In the genomic region with DNA sequence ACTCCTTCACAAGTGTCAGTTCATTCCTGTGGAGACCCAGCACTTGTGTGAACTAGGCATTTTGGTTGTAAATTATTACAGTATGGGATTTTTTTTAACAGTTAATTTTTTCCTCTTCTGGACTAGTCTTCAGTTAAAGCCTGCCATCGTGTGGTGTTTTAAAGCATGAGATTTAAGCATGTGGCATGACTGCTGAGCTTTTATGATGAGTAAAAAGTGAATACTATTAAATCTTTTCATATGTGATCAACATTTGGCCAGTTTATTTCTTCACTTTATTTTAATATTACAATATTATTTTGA, we compare ENCODE assay signal across 8 cellular contexts. TPM values are rescaled to one million over a fixed set of nuclear protein-coding genes. Genes with fewer than 3 reads are reported as not detected.
DNase-seq lines count a peak whose midpoint lies in the region; ATAC-seq and TF ChIP-seq lines count a peak whose summit lies in the region.

No MANE protein-coding gene starts in this region.

- TF ChIP-seq CTCF in body of pancreas (IDR thresholded peaks at IDR 0.05) (peak in 4 of 7 experiments; percentile 18 to 31 (median 28)), omental fat pad (IDR thresholded peaks at IDR 0.05) (no peak), Caco-2 (IDR thresholded peaks at IDR 0.05; ENCODE audit: insufficient read depth in 1 of 2, low read depth in 1 of 2, low read length in 1 of 2, severe bottlenecking in 1 of 2, unreplicated experiment in 1 of 2) (no peak)

- H3K36me3 Mint-ChIP-seq in Caco-2 (ENCODE audit: insufficient read depth, unreplicated experiment) = peaks cover 34% of the 10 kb centered on the region

- H3K4me3 ChIP-seq in body of pancreas (no peak overlapping the region), Caco-2 (ENCODE audit: low read depth, low read length) (no peak overlapping the region)

- H3K9me3 Mint-ChIP-seq in Caco-2 (ENCODE audit: unreplicated experiment) = no peaks in the 10 kb centered on the region

- H3K4me1 ChIP-seq in body of pancreas (no peaks in the 10 kb centered on the region), Caco-2 (no peaks in the 10 kb centered on the region)

- H3K27me3 Mint-ChIP-seq in Caco-2 (ENCODE audit: insufficient read depth, unreplicated experiment) = no peaks in the 10 kb centered on the region

- no TSS peak for BruUV-seq in Caco-2 (replicated peaks; lab: Mats Ljungman, UMichigan)

- ATAC-seq in HG03342 (IDR thresholded peaks at IDR 0.05; ENCODE audit: unreplicated experiment) = peak; percentile 43
- no peak for ATAC-seq in body of pancreas
- ATAC-seq in omental fat pad (ENCODE audit: low FRiP score) = peak; percentile 17
- no peak for ATAC-seq in GM18519 (IDR thresholded peaks at IDR 0.05; ENCODE audit: low FRiP score, unreplicated experiment)

- H3K9me3 ChIP-seq in body of pancreas (no peaks in the 10 kb centered on the region), Caco-2 (no peaks in the 10 kb centered on the region)

- H3K4me1 Mint-ChIP-seq in Caco-2 (ENCODE audit: low read depth, unreplicated experiment) = no peaks in the 10 kb centered on the region

- no peak overlapping the region for H3K27ac ChIP-seq in body of pancreas

- DNase-seq in activated CD4-positive, CD25-positive, alpha-beta regulatory T cell treated with anti-CD3 and anti-CD28 coated beads, Interleukin-2, amount 50 U/mL, for 16 hours (ENCODE audit: low read depth, low spot score) = peak; percentile 14
- no peak for DNase-seq in activated CD4-positive, CD25-positive, alpha-beta regulatory T cell treated with anti-CD3 and anti-CD28 coated beads, Interleukin-2, amount 50 U/mL, for 72 hours
- DNase-seq in body of pancreas (peak in 1 of 4 donors; percentile 13), omental fat pad (ENCODE audit: low spot score) (no peak), Caco-2 (no peak)
- no peak for DNase-seq in stimulated activated CD4-positive, alpha-beta T cell treated with anti-CD3 and anti-CD28 coated beads, Interleukin-12 subunit alpha, Interleukin-12 subunit beta, amount 100 ng/mL, for 4 hours

- no peak overlapping the region for H3K27ac Mint-ChIP-seq in Caco-2 (ENCODE audit: unreplicated experiment)

- intact Hi-C loops in body of pancreas (cut with DNase I) = no loop called here
- intact Hi-C loops in Caco-2 (cut with micrococcal nuclease; ENCODE audit: unreplicated experiment) = no loop called here

- no peak for TF ChIP-seq POLR2A in body of pancreas (IDR thresholded peaks at IDR 0.05)

- 28 to 30% methylated on average over 1 of the region's 1 CpG for WGBS in body of pancreas, 2 donors

- H3K27me3 ChIP-seq in body of pancreas = no peaks in the 10 kb centered on the region
- H3K27me3 ChIP-seq in Caco-2 (replicated peaks; ENCODE audit: control insufficient read depth, insufficient read depth, low read length) = no peaks in the 10 kb centered on the region

- H3K4me3 Mint-ChIP-seq in Caco-2 (ENCODE audit: unreplicated experiment) = no peak overlapping the region

- POLR2A ChIA-PET in Caco-2 (lab: Charles Lee) = no interaction called here

- H3K36me3 ChIP-seq in body of pancreas (replicated peaks in 1 of 2; ENCODE audit: insufficient read depth in 1 of 2, low read depth in 2 of 2) = no peaks in the 10 kb centered on the region
- H3K36me3 ChIP-seq in Caco-2 (ENCODE audit: control insufficient read depth, insufficient read depth, low read length) = no peaks in the 10 kb centered on the region; the same call in 1 of the 2 replicates

- CTCF ChIA-PET in Caco-2 (lab: Charles Lee) = interaction anchor here (1.0 kb wide), 1 partner anchor 123 kb away, joined by 3 read pairs; no protein-coding TSS in a partner anchor

RNA-seq across cellular contexts. Expression of gene LMNB1, which starts 25.0 kb away (rescaled TPM):
- 1 to 10 TPM; 1.3 to 2.0 TPM for total RNA-seq in body of pancreas
- total RNA-seq in omental fat pad = 10 to 100 TPM in 3 of 4 donors, 1 to 10 TPM in 1; 4.4 to 20.4 (median 11.9) TPM
- 143 and 152 TPM in 2 replicates for total RNA-seq in Caco-2 (2022)

Comparison
In these comparisons a context has a peak if more than half of its experiments do, and no peak if none do; other contexts are left out.
1. ATAC-seq: peak in HG03342 (single experiment) and omental fat pad (single experiment); none in body of pancreas (single experiment) and GM18519 (single experiment).
2. CTCF ChIP-seq: peak in body of pancreas (4 of 7); none in omental fat pad (0 of 3) and Caco-2 (0 of 2).